ENCODE assay signal across 37 cellular contexts in the genomic region with DNA sequence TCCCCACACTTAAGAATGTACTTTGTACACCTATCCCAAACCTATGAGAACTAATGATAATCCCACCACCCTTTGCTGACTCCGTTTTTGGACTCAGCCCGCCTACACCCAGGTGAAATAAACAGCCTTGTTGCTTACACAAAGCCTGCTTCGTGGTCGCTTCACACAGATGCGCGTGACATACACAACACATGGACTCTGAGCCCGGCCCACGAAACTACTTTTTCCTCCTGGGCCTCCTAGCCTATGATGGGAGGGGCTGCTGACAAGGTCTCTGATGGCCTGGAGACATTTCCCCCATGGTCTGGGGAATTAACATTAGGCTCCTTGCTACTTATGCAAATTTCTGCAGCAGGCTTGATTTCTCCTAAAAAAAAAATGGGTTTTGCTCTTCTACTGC.
"Had no signal": no experiment of that assay in that cellular context is flagged by ENCODE, and none has a peak within 500 bp of the region (broad histone marks: within the 10 kb centered on the region; RNA-seq: fewer than 3 reads in every experiment).

No MANE protein-coding gene starts in this region.

- H3K27ac Mint-ChIP-seq: activated naive CD4-positive, alpha-beta T cell treated with anti-CD3 and anti-CD28 coated beads for 36 hours; activated naive CD4-positive, alpha-beta T cell treated with anti-CD3 and anti-CD28 coated beads, Interleukin-2, amount 10 ng/mL, durations not matched to agents 7 days and 5 days; activated naive CD4-positive, alpha-beta T cell treated with anti-CD3 and anti-CD28 coated beads, Interleukin-2, amount 50 U/mL, for 24 hours; activated naive CD4-positive, alpha-beta T cell treated with anti-CD3 and anti-CD28 coated beads, Interleukin-2, amount 50 U/mL, for 72 hours; activated naive CD8-positive, alpha-beta T cell; activated naive CD8-positive, alpha-beta T cell treated with anti-CD3 and anti-CD28 coated beads for 36 hours; activated naive CD8-positive, alpha-beta T cell treated with anti-CD3 and anti-CD28 coated beads, Interleukin-2, amount 10 ng/mL, durations not matched to agents 7 days and 5 days; activated naive CD8-positive, alpha-beta T cell treated with anti-CD3 and anti-CD28 coated beads, Interleukin-2, amount 50 U/mL, for 24 hours; activated T-cell treated with anti-CD3 and anti-CD28 coated beads, Interleukin-2, amount 50 U/mL, for 24 hours; activated T-cell treated with anti-CD3 and anti-CD28 coated beads, Interleukin-2, amount 50 U/mL, for 72 hours; activated T-helper 1 cell treated with anti-CD3 and anti-CD28 coated beads, Interleukin-12 subunit alpha, Interleukin-12 subunit beta, Interleukin-2, Interleukin-4 antibody, amounts not matched to agents 30 ng/mL and 10 ng/mL and 1 ng/mL, durations not matched to agents 14 hours and 24 hours and 36 hours; activated T-helper 17 cell treated with anti-CD3 and anti-CD28 coated beads, Interleukin-2, amount 50 U/mL, for 72 hours; activated T-helper 2 cell treated with anti-CD3 and anti-CD28 coated beads, Interferon-gamma antibody, Interleukin-2, Interleukin-4, amounts not matched to agents 10 μg/mL and 5 μg/mL and 100 μg/mL, durations not matched to agents 14 hours and 24 hours and 36 hours; brain had no signal

- H3K9me3 Mint-ChIP-seq: brain had no signal

- H3K36me3 Mint-ChIP-seq: activated naive CD4-positive, alpha-beta T cell treated with anti-CD3 and anti-CD28 coated beads, Interleukin-2, amount 10 ng/mL, durations not matched to agents 7 days and 5 days; activated naive CD4-positive, alpha-beta T cell treated with anti-CD3 and anti-CD28 coated beads, Interleukin-2, amount 50 U/mL, for 24 hours; activated naive CD4-positive, alpha-beta T cell treated with anti-CD3 and anti-CD28 coated beads, Interleukin-2, amount 50 U/mL, for 72 hours; activated naive CD8-positive, alpha-beta T cell; activated naive CD8-positive, alpha-beta T cell treated with anti-CD3 and anti-CD28 coated beads for 36 hours; activated naive CD8-positive, alpha-beta T cell treated with anti-CD3 and anti-CD28 coated beads, Interleukin-2, amount 10 ng/mL, durations not matched to agents 7 days and 5 days; brain had no signal

- H3K4me3 Mint-ChIP-seq: activated naive CD4-positive, alpha-beta T cell treated with anti-CD3 and anti-CD28 coated beads for 36 hours; activated naive CD4-positive, alpha-beta T cell treated with anti-CD3 and anti-CD28 coated beads, Interleukin-2, amount 10 ng/mL, durations not matched to agents 7 days and 5 days; activated naive CD4-positive, alpha-beta T cell treated with anti-CD3 and anti-CD28 coated beads, Interleukin-2, amount 50 U/mL, for 24 hours; activated naive CD8-positive, alpha-beta T cell; activated naive CD8-positive, alpha-beta T cell treated with anti-CD3 and anti-CD28 coated beads for 36 hours; activated naive CD8-positive, alpha-beta T cell treated with anti-CD3 and anti-CD28 coated beads, Interleukin-2, amount 10 ng/mL, durations not matched to agents 7 days and 5 days; activated naive CD8-positive, alpha-beta T cell treated with anti-CD3 and anti-CD28 coated beads, Interleukin-2, amount 50 U/mL, for 24 hours; activated T-cell treated with anti-CD3 and anti-CD28 coated beads, Interleukin-2, amount 50 U/mL, for 24 hours; activated T-cell treated with anti-CD3 and anti-CD28 coated beads, Interleukin-2, amount 50 U/mL, for 4 hours; activated T-cell treated with anti-CD3 and anti-CD28 coated beads, Interleukin-2, amount 50 U/mL, for 72 hours; activated T-helper 1 cell treated with anti-CD3 and anti-CD28 coated beads, Interleukin-12 subunit alpha, Interleukin-12 subunit beta, Interleukin-2, Interleukin-4 antibody, amounts not matched to agents 30 ng/mL and 10 ng/mL and 1 ng/mL, durations not matched to agents 14 hours and 24 hours and 36 hours; activated T-helper 17 cell treated with anti-CD3 and anti-CD28 coated beads, Interleukin-2, amount 50 U/mL, for 72 hours; brain; central memory CD8-positive, alpha-beta T cell had no signal

- H3K27me3 ChIP-seq: adrenal gland, ascending aorta, body of pancreas, brain microvascular endothelial cell, breast epithelium, cardiac muscle cell had no signal

- DNase-seq: activated effector memory CD4-positive, alpha-beta T cell treated with anti-CD3 and anti-CD28 coated beads, Interleukin-2, amount 50 U/mL, for 16 hours; activated effector memory CD4-positive, alpha-beta T cell treated with Interleukin-2 at 50 U/mL for 16 hours; activated gamma-delta T cell; activated gamma-delta T cell treated with Interleukin-2 at 50 U/mL for 16 hours; activated naive CD4-positive, alpha-beta T cell; activated naive CD4-positive, alpha-beta T cell treated with anti-CD3 and anti-CD28 coated beads for 36 hours; activated naive CD4-positive, alpha-beta T cell treated with anti-CD3 and anti-CD28 coated beads, Interleukin-2, amount 10 ng/mL, durations not matched to agents 7 days and 5 days; activated naive CD4-positive, alpha-beta T cell treated with anti-CD3 and anti-CD28 coated beads, Interleukin-2, amount 50 U/mL, for 16 hours; activated naive CD4-positive, alpha-beta T cell treated with Interleukin-2 at 50 U/mL for 16 hours; activated naive CD8-positive, alpha-beta T cell treated with anti-CD3 and anti-CD28 coated beads for 36 hours; activated naive CD8-positive, alpha-beta T cell treated with anti-CD3 and anti-CD28 coated beads, Interleukin-2, amount 10 ng/mL, durations not matched to agents 7 days and 5 days; activated naive CD8-positive, alpha-beta T cell treated with anti-CD3 and anti-CD28 coated beads, Interleukin-2, amount 50 U/mL, for 24 hours; activated T-cell treated with anti-CD3 and anti-CD28 coated beads, Interleukin-2, amount 50 U/mL, for 1 hour; activated T-cell treated with anti-CD3 and anti-CD28 coated beads, Interleukin-2, amount 50 U/mL, for 24 hours; activated T-cell treated with anti-CD3 and anti-CD28 coated beads, Interleukin-2, amount 50 U/mL, for 4 hours; activated T-cell treated with anti-CD3 and anti-CD28 coated beads, Interleukin-2, amount 50 U/mL, for 48 hours; activated T-cell treated with anti-CD3 and anti-CD28 coated beads, Interleukin-2, amount 50 U/mL, for 72 hours; adrenal gland; amniotic stem cell; amygdala; anterior cingulate cortex; body of pancreas; brain microvascular endothelial cell; caudate nucleus; central memory CD4-positive, alpha-beta T cell; cerebellar nuclear complex had no signal

- H3K4me3 ChIP-seq: adrenal gland, ascending aorta, body of pancreas, breast epithelium, cardiac muscle cell had no signal

- H3K4me1 ChIP-seq: adrenal gland, ascending aorta, body of pancreas, breast epithelium had no signal

- H3K27me3 Mint-ChIP-seq: activated naive CD4-positive, alpha-beta T cell treated with anti-CD3 and anti-CD28 coated beads, Interleukin-2, amount 10 ng/mL, durations not matched to agents 7 days and 5 days; activated naive CD4-positive, alpha-beta T cell treated with anti-CD3 and anti-CD28 coated beads, Interleukin-2, amount 50 U/mL, for 24 hours; activated naive CD8-positive, alpha-beta T cell; activated naive CD8-positive, alpha-beta T cell treated with anti-CD3 and anti-CD28 coated beads for 36 hours; activated naive CD8-positive, alpha-beta T cell treated with anti-CD3 and anti-CD28 coated beads, Interleukin-2, amount 10 ng/mL, durations not matched to agents 7 days and 5 days; activated naive CD8-positive, alpha-beta T cell treated with anti-CD3 and anti-CD28 coated beads, Interleukin-2, amount 50 U/mL, for 24 hours; activated T-cell treated with anti-CD3 and anti-CD28 coated beads, Interleukin-2, amount 50 U/mL, for 24 hours; activated T-helper 17 cell treated with anti-CD3 and anti-CD28 coated beads, Interleukin-2, amount 50 U/mL, for 72 hours; central memory CD8-positive, alpha-beta T cell had no signal

- H3K27ac ChIP-seq: adrenal gland, ascending aorta, body of pancreas, brain microvascular endothelial cell, breast epithelium, cardiac muscle cell had no signal

- H3K4me1 Mint-ChIP-seq: activated naive CD4-positive, alpha-beta T cell treated with anti-CD3 and anti-CD28 coated beads, Interleukin-2, amount 10 ng/mL, durations not matched to agents 7 days and 5 days; activated naive CD4-positive, alpha-beta T cell treated with anti-CD3 and anti-CD28 coated beads, Interleukin-2, amount 50 U/mL, for 24 hours; activated naive CD8-positive, alpha-beta T cell treated with anti-CD3 and anti-CD28 coated beads for 36 hours; activated naive CD8-positive, alpha-beta T cell treated with anti-CD3 and anti-CD28 coated beads, Interleukin-2, amount 10 ng/mL, durations not matched to agents 7 days and 5 days; activated naive CD8-positive, alpha-beta T cell treated with anti-CD3 and anti-CD28 coated beads, Interleukin-2, amount 50 U/mL, for 24 hours; activated T-helper 17 cell treated with anti-CD3 and anti-CD28 coated beads, Interleukin-2, amount 50 U/mL, for 72 hours; brain; central memory CD8-positive, alpha-beta T cell had no signal

- H3K36me3 ChIP-seq: adrenal gland, ascending aorta, brain microvascular endothelial cell, breast epithelium, cardiac muscle cell had no signal

- H3K9me3 ChIP-seq: adrenal gland, ascending aorta, body of pancreas, breast epithelium had no signal
